ENCODE assay signal across 20 cellular contexts in genomic region chr13:56528040-56528760, GRCh38.
DNase-seq lines count a peak whose midpoint lies in the region; ATAC-seq and FAIRE-seq lines count a peak whose summit lies in the region.
"Had no signal": no experiment of that assay in that cellular context is flagged by ENCODE, and none has a peak within 500 bp of the region (broad histone marks: within the 10 kb centered on the region; RNA-seq: fewer than 3 reads in every experiment).

No MANE protein-coding gene starts in this region.

- no peaks in the 10 kb centered on the region for H3K4me1 ChIP-seq in ectodermal cell (ENCODE audit: control insufficient read depth, insufficient read depth, low read length)
- H3K4me1 ChIP-seq in small intestine (ENCODE audit: control insufficient read depth in 2 of 2, insufficient read depth in 1 of 2, low read depth in 1 of 2, low read length in 1 of 2) = no peaks in the 10 kb centered on the region
- H3K4me1 ChIP-seq: esophagus muscularis mucosa, gastroesophageal sphincter, transverse colon had no signal

- H3K9me3 ChIP-seq in ectodermal cell (ENCODE audit: control insufficient read depth, low read length) = no peaks in the 10 kb centered on the region
- no peaks in the 10 kb centered on the region for H3K9me3 ChIP-seq in small intestine (ENCODE audit: control insufficient read depth, low read depth)
- H3K9me3 ChIP-seq: esophagus muscularis mucosa, gastroesophageal sphincter, transverse colon had no signal

- H3K36me3 ChIP-seq in ectodermal cell (ENCODE audit: control insufficient read depth, insufficient read depth, low read length) (no peaks in the 10 kb centered on the region), small intestine (ENCODE audit: control insufficient read depth in 2 of 2, insufficient read depth in 2 of 2, low read length in 2 of 2) (no peaks in the 10 kb centered on the region)
- H3K36me3 ChIP-seq: esophagus muscularis mucosa, gastroesophageal sphincter, transverse colon had no signal

- H3K4me3 ChIP-seq in ectodermal cell (ENCODE audit: insufficient read depth, low read depth, low read length) = no peak overlapping the region
- H3K4me3 ChIP-seq in small intestine (ENCODE audit: low read depth in 1 of 2, low read length in 2 of 2) = no peak overlapping the region
- H3K4me3 ChIP-seq: esophagus muscularis mucosa, gastroesophageal sphincter, transverse colon had no signal

- WGBS in ectodermal cell, 2 experiments = 67 to 100% methylated on average over 1 of the region's 1 CpG
- WGBS in small intestine, 3 donors = 8 to 17% (median 13%) methylated on average over 1 of the region's 1 CpG

- no peak for FAIRE-seq in small intestine (lab: Jason Lieb, UNC)
- FAIRE-seq: astrocyte, H1 had no signal

- DNase-seq in HuH-7 (ENCODE audit: low spot score) (peak; percentile 3), NCI-H1436 treated with DMSO at 0.1 percent for 48 hours (lab: John Stamatoyannopoulos, UW) (peak; percentile 63), NCI-H510A treated with DMSO at 0.1 percent for 48 hours (lab: John Stamatoyannopoulos, UW) (peak; percentile 76), small intestine (no peak)
- no peak for DNase-seq in NK-92 treated with Interleukin-12 subunit alpha and Interleukin-12 subunit beta, amount 100 ng/mL, for 24 hours (lab: John Stamatoyannopoulos, UW)
- DNase-seq: activated CD4-positive, alpha-beta memory T cell treated with anti-CD3 and anti-CD28 coated beads, Interleukin-2, amount 10 ng/mL, durations not matched to agents 7 days and 5 days; activated T-cell treated with anti-CD3 and anti-CD28 coated beads, Interleukin-2, amount 50 U/mL, for 4 hours; left cardiac atrium; midbrain; NCI-H446; stimulated activated CD4-positive, alpha-beta T cell treated with anti-CD3 and anti-CD28 coated beads, Interleukin-2, amount 100 ng/mL, for 48 hours; stimulated activated naive CD8-positive, alpha-beta T cell treated with anti-CD3 and anti-CD28 coated beads, Interleukin-15, amount 100 ng/mL, for 72 hours; transverse colon had no signal

- no peak for ATAC-seq in GM21390 (IDR thresholded peaks at IDR 0.05; ENCODE audit: unreplicated experiment)
- ATAC-seq: activated T-cell treated with anti-CD3 and anti-CD28 coated beads, Interleukin-2, amount 50 U/mL, for 4 hours; gastroesophageal sphincter; left cardiac atrium; stimulated activated naive CD8-positive, alpha-beta T cell treated with anti-CD3 and anti-CD28 coated beads, Interleukin-15, amount 100 ng/mL, for 72 hours; WTC11 had no signal

- H3K27me3 ChIP-seq in ectodermal cell (ENCODE audit: control insufficient read depth, insufficient read depth, low read length, poor library complexity, severe bottlenecking) (no peaks in the 10 kb centered on the region), small intestine (ENCODE audit: control insufficient read depth in 2 of 2, insufficient read depth in 2 of 2, low read length in 2 of 2) (no peaks in the 10 kb centered on the region)
- H3K27me3 ChIP-seq: esophagus muscularis mucosa, gastroesophageal sphincter, transverse colon had no signal

- H3K27ac ChIP-seq in ectodermal cell (ENCODE audit: insufficient read depth, low read depth, low read length, poor library complexity, severe bottlenecking) (peak overlapping the region; percentile 28), small intestine (ENCODE audit: low read depth in 1 of 2, low read length in 1 of 2) (no peak overlapping the region)
- H3K27ac ChIP-seq: esophagus muscularis mucosa, gastroesophageal sphincter, transverse colon had no signal

Comparison
In these comparisons a context has a peak if more than half of its experiments do, and no peak if none do; other contexts are left out.
1. DNase-seq: peak in HuH-7 (single experiment), NCI-H1436 treated with DMSO at 0.1 percent for 48 hours (single experiment) and NCI-H510A treated with DMSO at 0.1 percent for 48 hours (single experiment); none in NK-92 treated with Interleukin-12 subunit alpha and Interleukin-12 subunit beta, amount 100 ng/mL, for 24 hours (single experiment) and small intestine (single experiment).